ENCODE assay signal across 8 cellular contexts in the genomic region with DNA sequence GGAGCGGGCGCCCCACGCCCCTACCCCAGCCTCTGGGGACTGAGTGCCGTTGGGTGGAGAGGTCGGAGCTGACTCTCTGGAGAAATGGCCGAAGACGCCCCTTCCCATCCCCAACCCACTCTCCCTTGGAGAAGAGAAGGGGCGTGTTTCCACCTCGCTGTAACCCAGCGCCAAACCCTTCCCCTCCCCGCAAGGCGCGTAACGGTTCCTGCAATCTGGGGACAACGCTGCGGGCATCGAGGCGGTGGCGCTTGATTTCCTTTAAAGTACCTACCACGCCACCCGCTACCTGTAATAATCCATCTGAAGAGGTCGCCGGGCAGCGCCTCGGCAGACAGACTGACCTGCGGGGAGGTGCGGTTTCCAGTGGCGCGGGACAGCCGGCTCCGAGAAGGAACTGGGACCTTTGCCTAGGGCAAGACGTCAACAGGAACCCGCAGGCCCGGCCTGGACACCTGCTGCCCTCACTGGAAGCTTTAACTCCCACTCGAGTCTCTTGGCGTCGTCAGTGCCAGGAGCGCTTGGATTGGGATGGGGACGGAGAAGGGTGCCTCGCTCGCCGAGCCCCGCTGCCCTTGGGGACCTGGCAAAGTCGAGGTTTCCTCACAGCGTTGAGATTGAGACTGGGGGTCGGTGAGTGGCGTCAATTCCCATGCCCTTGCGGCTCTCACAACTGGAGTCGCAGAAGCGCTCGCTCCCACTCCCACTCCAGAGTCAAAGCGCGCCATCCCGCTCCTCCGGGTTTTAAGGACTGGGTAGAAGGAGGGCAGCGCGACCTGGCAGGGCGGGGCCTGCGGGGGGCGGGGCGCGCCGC. TPM values are rescaled to one million over a fixed set of nuclear protein-coding genes. Genes with fewer than 3 reads are reported as not detected.
DNase-seq lines count a peak whose midpoint lies in the region; ATAC-seq, FAIRE-seq and TF ChIP-seq lines count a peak whose summit lies in the region.

A gene (minus strand): TSS at position 716 of the 814 bp plus-strand sequence. CDS start 763 bp downstream, outside the sequence.

- peaks cover 56% of the 10 kb centered on the region for H3K27me3 Mint-ChIP-seq in activated naive CD8-positive, alpha-beta T cell treated with anti-CD3 and anti-CD28 coated beads, Interleukin-2, amount 50 U/mL, for 24 hours

- peak within 1 kb of the TSS; percentile 71 for H3K4me3 Mint-ChIP-seq in activated naive CD8-positive, alpha-beta T cell treated with anti-CD3 and anti-CD28 coated beads, Interleukin-2, amount 50 U/mL, for 24 hours

- H3K4me1 ChIP-seq in iPS-15b (ENCODE audit: control insufficient read depth, insufficient read depth, low read length) (peaks cover 28% of the 10 kb centered on the region), small intestine (ENCODE audit: control insufficient read depth in 2 of 2, insufficient read depth in 1 of 2, low read depth in 1 of 2, low read length in 1 of 2) (peaks cover 0 to 3% of the 10 kb centered on the region in 2 donors)

- DNase-seq in activated naive CD8-positive, alpha-beta T cell treated with anti-CD3 and anti-CD28 coated beads, Interleukin-2, amount 50 U/mL, for 24 hours, result no peak
- DNase-seq in small intestine, result no peak
- DNase-seq in kidney tubule cell (ENCODE audit: low spot score), result no peak
- no peak for DNase-seq in superior temporal gyrus (ENCODE audit: extremely low spot score)
- DNase-seq in NCI-H128 (lab: John Stamatoyannopoulos, UW; ENCODE audit: unreplicated experiment), result no peak

- peaks cover 35% of the 10 kb centered on the region for H3K4me1 Mint-ChIP-seq in activated naive CD8-positive, alpha-beta T cell treated with anti-CD3 and anti-CD28 coated beads, Interleukin-2, amount 50 U/mL, for 24 hours

- H3K9me3 Mint-ChIP-seq in activated naive CD8-positive, alpha-beta T cell treated with anti-CD3 and anti-CD28 coated beads, Interleukin-2, amount 50 U/mL, for 24 hours, result no peaks in the 10 kb centered on the region

- peak within 1 kb of the TSS; percentile 87 for H3K27ac Mint-ChIP-seq in activated naive CD8-positive, alpha-beta T cell treated with anti-CD3 and anti-CD28 coated beads, Interleukin-2, amount 50 U/mL, for 24 hours

- TF ChIP-seq CTCF in GM12875 (IDR thresholded peaks at IDR 0.05; ENCODE audit: borderline replicate concordance, insufficient read depth, low read depth, low read length), result no peak

- H3K4me3 ChIP-seq in GM12875 (ENCODE audit: low read depth, low read length), result peak within 1 kb of the TSS; percentile 62
- peak within 1 kb of the TSS; percentile 70 for H3K4me3 ChIP-seq in iPS-15b (ENCODE audit: low read depth, low read length)
- H3K4me3 ChIP-seq in small intestine (ENCODE audit: low read depth in 1 of 2, low read length in 2 of 2), result peak within 1 kb of the TSS; percentile 4 to 57

- H3K36me3 ChIP-seq in iPS-15b (ENCODE audit: control insufficient read depth, insufficient read depth, low read length) (no peaks in the 10 kb centered on the region), small intestine (ENCODE audit: control insufficient read depth in 2 of 2, insufficient read depth in 2 of 2, low read length in 2 of 2) (no peaks in the 10 kb centered on the region)

- WGBS in small intestine, 3 donors, result 2 to 4% (median 4%) methylated on average over 55 to 63 of the region's 63 CpGs

- H3K27me3 ChIP-seq in iPS-15b (ENCODE audit: control insufficient read depth, insufficient read depth, low read length), result peaks cover 50% of the 10 kb centered on the region
- peaks cover 20 to 28% of the 10 kb centered on the region in 2 donors for H3K27me3 ChIP-seq in small intestine (ENCODE audit: control insufficient read depth in 2 of 2, insufficient read depth in 2 of 2, low read length in 2 of 2)

- ATAC-seq in HG02970 (IDR thresholded peaks at IDR 0.05; ENCODE audit: low FRiP score, unreplicated experiment), result peak; percentile 11
- no peak for ATAC-seq in activated naive CD8-positive, alpha-beta T cell treated with anti-CD3 and anti-CD28 coated beads, Interleukin-2, amount 50 U/mL, for 24 hours

- H3K27ac ChIP-seq in small intestine (ENCODE audit: low read depth in 1 of 2, low read length in 1 of 2), result peak within 1 kb of the TSS in 1 of 2 donors; percentile 70

- FAIRE-seq in small intestine (lab: Jason Lieb, UNC), result no peak

- peaks cover 7% of the 10 kb centered on the region for H3K36me3 Mint-ChIP-seq in activated naive CD8-positive, alpha-beta T cell treated with anti-CD3 and anti-CD28 coated beads, Interleukin-2, amount 50 U/mL, for 24 hours (ENCODE audit: low read depth)

- H3K9me3 ChIP-seq in iPS-15b (ENCODE audit: control insufficient read depth, insufficient read depth, low read length) (no peaks in the 10 kb centered on the region), small intestine (ENCODE audit: control insufficient read depth, low read depth) (no peaks in the 10 kb centered on the region)

- H3K9ac ChIP-seq in iPS-15b (ENCODE audit: low read depth, low read length), result peak within 1 kb of the TSS; percentile 18

RNA-seq across cellular contexts. Expression of the gene that starts here (rescaled TPM):
- 10 to 100 TPM in 1 of 3 donors, 1 to 10 TPM in 1, under 1 TPM in 1; 0.67 to 15.1 (median 1.9) TPM for polyA plus RNA-seq in small intestine
